Comparison of ENCODE assay signal across 1 cellular context in genomic region chr6:3036861-3037469, GRCh38.
TF ChIP-seq lines count a peak whose summit lies in the region.

No MANE protein-coding gene starts in this region.

TF ChIP-seq in GM12878, 131 proteins besides CTCF, POLR2A, EP300 and RAD21:
- TF ChIP-seq FOXK2 (IDR thresholded peaks at IDR 0.05) (0 out of 2 replicates have a peak, but pooled peaks have one; percentile 2), ATF2 (IDR thresholded peaks at IDR 0.05; ENCODE audit: low read length) (no peak), EED (IDR thresholded peaks at IDR 0.05; ENCODE audit: low read depth) (no peak), CBFB (IDR thresholded peaks at IDR 0.05; ENCODE audit: low read depth) (no peak), IKZF1 (conservative IDR thresholded peaks at IDR 0.05) (no peak), CHD4 (IDR thresholded peaks at IDR 0.05) (no peak), NFXL1 (IDR thresholded peaks at IDR 0.05; ENCODE audit: borderline replicate concordance) (no peak)
